In genomic region chr11:71096751-71097388, GRCh38 we compare ENCODE assay signal across 12 cellular contexts.
"Had no signal": no experiment of that assay in that cellular context is flagged by ENCODE, and none has a peak within 500 bp of the region (broad histone marks: within the 10 kb centered on the region; RNA-seq: fewer than 3 reads in every experiment).

No MANE protein-coding gene starts in this region.

- H3K27ac ChIP-seq: left lung, testis had no signal

- H3K4me1 ChIP-seq: left lung, testis had no signal

- H3K36me3 ChIP-seq: left lung had no signal

- H3K4me3 ChIP-seq: left lung, testis had no signal

- H3K9me3 ChIP-seq: left lung, testis had no signal

- DNase-seq: activated CD4-positive, alpha-beta T cell treated with anti-CD3 and anti-CD28 coated beads, Interleukin-2, amount 50 U/mL, for 48 hours; activated gamma-delta T cell; activated naive CD8-positive, alpha-beta T cell treated with anti-CD3 and anti-CD28 coated beads for 36 hours; activated T-cell treated with anti-CD3 and anti-CD28 coated beads, Interleukin-2, amount 50 U/mL, for 48 hours; endodermal cell; mesenchymal stem cell; stimulated activated CD4-positive, alpha-beta T cell treated with anti-CD3 and anti-CD28 coated beads, Interleukin-4, amount 100 ng/mL, for 1 hour; stimulated activated CD8-positive, alpha-beta memory T cell treated with anti-CD3 and anti-CD28 coated beads, Interleukin-4, amount 100 ng/mL, for 48 hours; stimulated activated naive CD8-positive, alpha-beta T cell treated with anti-CD3 and anti-CD28 coated beads, Interleukin-15, amount 100 ng/mL, for 72 hours; T-helper 2 cell; testis had no signal
